In genomic region chr5:156375895-156376495, GRCh38 we compare ENCODE assay signal across 17 cellular contexts. TPM values are rescaled to one million over a fixed set of nuclear protein-coding genes. Genes with fewer than 3 reads are reported as not detected.
DNase-seq lines count a peak whose midpoint lies in the region; ATAC-seq and TF ChIP-seq lines count a peak whose summit lies in the region.
"Had no signal": no experiment of that assay in that cellular context is flagged by ENCODE, and none has a peak within 500 bp of the region (broad histone marks: within the 10 kb centered on the region; RNA-seq: fewer than 3 reads in every experiment).

No MANE protein-coding gene starts in this region.

- no peak overlapping the region for H2AFZ ChIP-seq in neural progenitor cell (replicated peaks)

- H4K20me1 ChIP-seq in neural progenitor cell (ENCODE audit: low read depth), result no peaks in the 10 kb centered on the region

- H3K4me1 ChIP-seq in neural progenitor cell, result no peaks in the 10 kb centered on the region
- H3K4me1 ChIP-seq: SJSA1 had no signal

- H3K27me3 Mint-ChIP-seq in neural progenitor cell (ENCODE audit: insufficient read depth, low read depth), result no peaks in the 10 kb centered on the region
- no peaks in the 10 kb centered on the region for H3K27me3 Mint-ChIP-seq in endothelial cell (ENCODE audit: unreplicated experiment)

- H3K4me3 Mint-ChIP-seq in neural progenitor cell, result no peak overlapping the region
- no peak overlapping the region for H3K4me3 Mint-ChIP-seq in endothelial cell (ENCODE audit: unreplicated experiment)
- H3K4me3 Mint-ChIP-seq: activated CD8-positive, alpha-beta memory T cell treated with anti-CD3 and anti-CD28 coated beads, Interleukin-2, amount 10 ng/mL, durations not matched to agents 7 days and 5 days; endodermal cell had no signal

- no peak for TF ChIP-seq CTCF in neural progenitor cell (IDR thresholded peaks at IDR 0.05)
- no peak for TF ChIP-seq CTCF in omental fat pad (IDR thresholded peaks at IDR 0.05)
- no peak for TF ChIP-seq CTCF in endothelial cell (IDR thresholded peaks at IDR 0.05; ENCODE audit: unreplicated experiment)

- H3K79me2 ChIP-seq in neural progenitor cell (ENCODE audit: low read depth), result no peaks in the 10 kb centered on the region

- DNase-seq in neural progenitor cell (ENCODE audit: low spot score) (no peak), omental fat pad (ENCODE audit: low spot score) (no peak), endothelial cell (ENCODE audit: low spot score) (no peak), NCI-H1105 treated with DMSO at 0.1 percent for 48 hours (lab: John Stamatoyannopoulos, UW) (no peak)
- DNase-seq: activated CD8-positive, alpha-beta memory T cell treated with anti-CD3 and anti-CD28 coated beads, Interleukin-2, amount 10 ng/mL, durations not matched to agents 7 days and 5 days; activated naive CD4-positive, alpha-beta T cell treated with anti-CD3 and anti-CD28 coated beads, Interleukin-2, amount 50 U/mL, for 16 hours; DMS153; endodermal cell; glutamatergic neuron; NCI-H1930 had no signal

- no peaks in the 10 kb centered on the region for H3K36me3 ChIP-seq in neural progenitor cell
- H3K36me3 ChIP-seq: right atrium auricular region, SJSA1 had no signal

- H3F3A ChIP-seq in neural progenitor cell (ENCODE audit: low read depth), result no peaks in the 10 kb centered on the region

- H3K36me3 Mint-ChIP-seq in neural progenitor cell, result no peaks in the 10 kb centered on the region
- H3K36me3 Mint-ChIP-seq in endothelial cell (ENCODE audit: low read depth, unreplicated experiment), result no peaks in the 10 kb centered on the region
- H3K36me3 Mint-ChIP-seq: activated CD8-positive, alpha-beta memory T cell treated with anti-CD3 and anti-CD28 coated beads, Interleukin-2, amount 10 ng/mL, durations not matched to agents 7 days and 5 days had no signal

- no peak overlapping the region for H3K4me2 ChIP-seq in neural progenitor cell

- H3K9me3 ChIP-seq in neural progenitor cell (ENCODE audit: low read depth), result no peaks in the 10 kb centered on the region
- H3K9me3 ChIP-seq: right atrium auricular region, SJSA1 had no signal

- H3K27me3 ChIP-seq in neural progenitor cell, result no peaks in the 10 kb centered on the region
- H3K27me3 ChIP-seq: right atrium auricular region, SJSA1 had no signal

- ATAC-seq in GM18498 (IDR thresholded peaks at IDR 0.05; ENCODE audit: unreplicated experiment), result peak; percentile 45
- ATAC-seq in GM19372 (IDR thresholded peaks at IDR 0.05; ENCODE audit: low read depth, unreplicated experiment), result peak; percentile 58
- ATAC-seq in HG02571 (IDR thresholded peaks at IDR 0.05; ENCODE audit: unreplicated experiment), result peak; percentile 56
- ATAC-seq in HG03342 (IDR thresholded peaks at IDR 0.05; ENCODE audit: unreplicated experiment), result peak; percentile 51
- no peak for ATAC-seq in omental fat pad (ENCODE audit: low FRiP score)
- ATAC-seq: activated CD8-positive, alpha-beta memory T cell treated with anti-CD3 and anti-CD28 coated beads, Interleukin-2, amount 10 ng/mL, durations not matched to agents 7 days and 5 days; K562 had no signal

- H3K4me1 Mint-ChIP-seq in neural progenitor cell (no peaks in the 10 kb centered on the region), endothelial cell (ENCODE audit: unreplicated experiment) (no peaks in the 10 kb centered on the region)
- H3K4me1 Mint-ChIP-seq: activated CD8-positive, alpha-beta memory T cell treated with anti-CD3 and anti-CD28 coated beads, Interleukin-2, amount 10 ng/mL, durations not matched to agents 7 days and 5 days; endodermal cell had no signal

- no peaks in the 10 kb centered on the region for H3K9me3 Mint-ChIP-seq in neural progenitor cell
- no peaks in the 10 kb centered on the region for H3K9me3 Mint-ChIP-seq in endothelial cell (ENCODE audit: unreplicated experiment)
- H3K9me3 Mint-ChIP-seq: endodermal cell had no signal

- H3K4me3 ChIP-seq in neural progenitor cell, result no peak overlapping the region
- H3K4me3 ChIP-seq: K562, right atrium auricular region, SJSA1 had no signal

- H3K27ac Mint-ChIP-seq in neural progenitor cell (no peak overlapping the region), endothelial cell (ENCODE audit: unreplicated experiment) (no peak overlapping the region)
- H3K27ac Mint-ChIP-seq: activated CD8-positive, alpha-beta memory T cell treated with anti-CD3 and anti-CD28 coated beads, Interleukin-2, amount 10 ng/mL, durations not matched to agents 7 days and 5 days; endodermal cell had no signal

- H3K9ac ChIP-seq in neural progenitor cell, result no peak overlapping the region

- no peak overlapping the region for H3K27ac ChIP-seq in neural progenitor cell
- H3K27ac ChIP-seq: right atrium auricular region, SJSA1 had no signal

RNA-seq across cellular contexts. Expression of gene SGCD, which starts 49.0 kb away (rescaled TPM):
- total RNA-seq in neural progenitor cell (ENCODE audit: low replicate concordance) (under 0.01 TPM in 1 of 2 replicates, not detected in the other), omental fat pad (1 to 10 TPM; 1.1 to 8.2 (median 4.4) TPM), endothelial cell (ENCODE audit: unreplicated experiment) (1.2 TPM)
- total RNA-seq: activated CD8-positive, alpha-beta memory T cell treated with anti-CD3 and anti-CD28 coated beads, Interleukin-2, amount 10 ng/mL, durations not matched to agents 7 days and 5 days; K562; SJSA1 had no signal
